ENCODE assay signal across 17 cellular contexts in the genomic region with DNA sequence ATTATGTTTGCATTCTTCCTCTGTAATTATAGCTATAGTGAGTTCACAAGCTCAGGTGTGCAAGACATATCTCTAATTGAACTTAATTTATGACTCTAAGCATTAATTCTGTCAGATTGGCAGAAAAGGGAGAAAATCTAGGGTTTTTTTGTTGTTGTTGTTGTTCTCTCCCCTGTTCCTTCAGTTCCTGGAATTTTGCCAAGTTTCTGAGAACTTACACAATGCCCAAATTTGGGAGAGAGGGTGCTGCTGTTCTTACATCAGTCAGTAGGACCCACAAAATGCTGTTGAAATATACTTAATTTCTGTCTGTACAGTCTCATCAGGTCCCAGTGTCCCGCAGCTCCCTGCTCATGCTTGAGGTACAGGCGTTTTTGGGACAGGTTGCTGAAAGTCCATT.
DNase-seq lines count a peak whose midpoint lies in the region; ATAC-seq, FAIRE-seq and TF ChIP-seq lines count a peak whose summit lies in the region.
"Had no signal": no experiment of that assay in that cellular context is flagged by ENCODE, and none has a peak within 500 bp of the region (broad histone marks: within the 10 kb centered on the region; RNA-seq: fewer than 3 reads in every experiment).

No MANE protein-coding gene starts in this region.

- POLR2A ChIA-PET in HepG2 (lab: Yijun Ruan, JAX) (no interaction called here), K562 (lab: Yijun Ruan, JAX) (no interaction called here)

- BruUV-seq in HepG2 (replicated peaks; lab: Mats Ljungman, UMichigan): no TSS peak
- BruUV-seq in K562 (replicated peaks; lab: Mats Ljungman, UMichigan): no TSS peak

- CTCF ChIA-PET in HepG2 (lab: Yijun Ruan, JAX; ENCODE audit: low intra/inter-chr PET ratio, low total read pairs) (no interaction called here), K562 (lab: Yijun Ruan, JAX; ENCODE audit: low intra/inter-chr PET ratio) (no interaction called here)

- ATAC-seq in HepG2 (no peak), right lobe of liver (no peak), K562 (no peak), GM18519 (IDR thresholded peaks at IDR 0.05; ENCODE audit: low FRiP score, unreplicated experiment) (no peak)
- ATAC-seq: A549 had no signal

- no peaks in the 10 kb centered on the region for H3K27me3 ChIP-seq in HepG2 (ENCODE audit: control insufficient read depth in 1 of 2, insufficient read depth in 2 of 2, low read length in 2 of 2)
- H3K27me3 ChIP-seq in right lobe of liver: no peaks in the 10 kb centered on the region
- no peaks in the 10 kb centered on the region for H3K27me3 ChIP-seq in K562 (ENCODE audit: control insufficient read depth in 2 of 2, insufficient read depth in 2 of 2, low read length in 2 of 2)
- H3K27me3 ChIP-seq: SJSA1 had no signal

- DNase-seq in NCI-H2171 treated with DMSO at 0.1 percent for 48 hours (lab: John Stamatoyannopoulos, UW) (peak; percentile 22), NCI-H2171 (lab: John Stamatoyannopoulos, UW) (no peak), HepG2 (ENCODE audit: low spot score) (no peak), right lobe of liver (no peak), K562 (ENCODE audit: extremely low read depth in 1 of 4, low spot score in 3 of 4) (no peak), NCI-H1436 (lab: John Stamatoyannopoulos, UW) (no peak), NCI-H1694 treated with DMSO at 0.1 percent for 48 hours (lab: John Stamatoyannopoulos, UW) (no peak)
- DNase-seq: DMS79 treated with DMSO at 0.1 percent for 48 hours, GM23248, NCI-H2107, NCI-H510A treated with DMSO at 0.1 percent for 48 hours, PC-9, T-helper 2 cell had no signal

- in situ Hi-C loops in HepG2 (cut with HindIII; ENCODE audit: extremely low pct_ligation_motif_present, low pct_unique_long_range_greater_than_20kb) (no loop called here), K562 (cut with MboI) (no loop called here)

- H4K20me1 ChIP-seq in HepG2 (ENCODE audit: insufficient read depth, low read length): no peaks in the 10 kb centered on the region
- H4K20me1 ChIP-seq in K562 (replicated peaks; ENCODE audit: control insufficient read depth, insufficient read depth, low read length): no peaks in the 10 kb centered on the region

- H3K27ac ChIP-seq in HepG2 (ENCODE audit: extremely low read length, insufficient read depth, low read length) (no peak overlapping the region), right lobe of liver (no peak overlapping the region), K562 (ENCODE audit: extremely low read depth, low read depth, low read length) (no peak overlapping the region)
- H3K27ac ChIP-seq: A549, C4-2B, GM23248, PC-9, SJSA1 had no signal

- no peak overlapping the region for H3K9ac ChIP-seq in HepG2 (ENCODE audit: insufficient read depth, low read depth, low read length)
- H3K9ac ChIP-seq in K562 (ENCODE audit: insufficient read depth in 1 of 2, low read depth in 2 of 2, low read length in 2 of 2): no peak overlapping the region
- H3K9ac ChIP-seq: GM23248 had no signal

- TF ChIP-seq POLR2A in HepG2 (IDR thresholded peaks at IDR 0.05; ENCODE audit: insufficient read depth in 1 of 2, low read depth in 2 of 2, low read length in 2 of 2) (no peak), right lobe of liver (IDR thresholded peaks at IDR 0.05) (no peak), K562 (conservative IDR thresholded peaks at IDR 0.05) (no peak)

- TF ChIP-seq EP300 in HepG2 (IDR thresholded peaks at IDR 0.05; ENCODE audit: low read depth in 2 of 2, low read length in 2 of 2) (no peak), HepG2 (CRISPR knock-in tag; IDR thresholded peaks at IDR 0.05; ENCODE audit: borderline replicate concordance) (no peak), K562 (IDR thresholded peaks at IDR 0.05; ENCODE audit: low read length) (no peak)

- H3K4me2 ChIP-seq in HepG2 (ENCODE audit: low read depth, low read length): no peak overlapping the region
- H3K4me2 ChIP-seq in K562 (ENCODE audit: insufficient read depth, low read length): no peak overlapping the region
- H3K4me2 ChIP-seq: A549, PC-9 had no signal

- TF ChIP-seq CTCF in HepG2 (CRISPR knock-in tag; IDR thresholded peaks at IDR 0.05) (no peak), right lobe of liver (IDR thresholded peaks at IDR 0.05) (no peak), K562 (IDR thresholded peaks at IDR 0.05 in 2 of 3, conservative IDR thresholded peaks at IDR 0.05 in 1 of 3; ENCODE audit: insufficient read depth in 2 of 3, low read depth in 1 of 3, low read length in 3 of 3) (no peak)

- H3K9me3 ChIP-seq in HepG2 (ENCODE audit: low read length) (no peaks in the 10 kb centered on the region), right lobe of liver (no peaks in the 10 kb centered on the region), K562 (replicated peaks; ENCODE audit: control insufficient read depth, insufficient read depth, low read depth, low read length) (no peaks in the 10 kb centered on the region)
- H3K9me3 ChIP-seq: SJSA1 had no signal

- no peaks in the 10 kb centered on the region for H3K4me1 ChIP-seq in HepG2 (ENCODE audit: insufficient read depth, low read length)
- H3K4me1 ChIP-seq in right lobe of liver: no peaks in the 10 kb centered on the region
- H3K4me1 ChIP-seq in K562 (replicated peaks in 1 of 2; ENCODE audit: control insufficient read depth in 2 of 2, insufficient read depth in 2 of 2, low read length in 2 of 2): no peaks in the 10 kb centered on the region

- H3K79me2 ChIP-seq in HepG2 (ENCODE audit: insufficient read depth, low read length): no peaks in the 10 kb centered on the region
- no peaks in the 10 kb centered on the region for H3K79me2 ChIP-seq in K562 (ENCODE audit: control insufficient read depth, insufficient read depth, low read length)

- H3K4me3 ChIP-seq in HepG2 (replicated peaks in 1 of 3; ENCODE audit: insufficient read depth in 1 of 3, low read depth in 2 of 3, low read length in 3 of 3) (no peak overlapping the region), right lobe of liver (no peak overlapping the region), K562 (no peak overlapping the region)
- H3K4me3 ChIP-seq: A549, GM23248, PC-9, SJSA1 had no signal

- no peak for FAIRE-seq in HepG2 (lab: Jason Lieb, UNC)
- FAIRE-seq in K562 (lab: Jason Lieb, UNC): no peak
- FAIRE-seq: A549 had no signal

- H3K36me3 ChIP-seq in HepG2 (replicated peaks in 1 of 2; ENCODE audit: control insufficient read depth in 1 of 2, insufficient read depth in 2 of 2, low read length in 2 of 2): no peaks in the 10 kb centered on the region
- H3K36me3 ChIP-seq in right lobe of liver: no peaks in the 10 kb centered on the region
- H3K36me3 ChIP-seq in K562 (ENCODE audit: control insufficient read depth, insufficient read depth, low read length): no peaks in the 10 kb centered on the region
- H3K36me3 ChIP-seq: SJSA1 had no signal

- intact Hi-C loops in HepG2 (cut with micrococcal nuclease; ENCODE audit: unreplicated experiment): no loop called here
- intact Hi-C loops in right lobe of liver (cut with DNase I): no loop called here
- intact Hi-C loops in K562 (cut with micrococcal nuclease): no loop called here

- no peak for TF ChIP-seq RAD21 in HepG2 (CRISPR knock-in tag; IDR thresholded peaks at IDR 0.05)
- no peak for TF ChIP-seq RAD21 in K562 (CRISPR knock-in tag; conservative IDR thresholded peaks at IDR 0.05 in 1 of 2, IDR thresholded peaks at IDR 0.05 in 1 of 2)

- no peaks in the 10 kb centered on the region for H3K9me1 ChIP-seq in K562 (ENCODE audit: control insufficient read depth, insufficient read depth, low read length)

- WGBS in HepG2 (ENCODE audit: low lambda C conversion rate): 71% methylated on average over 2 of the region's 2 CpGs
- 90% methylated on average over 2 of the region's 2 CpGs for WGBS in right lobe of liver (ENCODE audit: insufficient coverage, low coverage, low lambda C conversion rate, missing lambda C conversion rate)
- 0% methylated on average over 2 of the region's 2 CpGs for WGBS in K562 (ENCODE audit: insufficient coverage, low coverage, missing lambda C conversion rate)

- no peak overlapping the region for H2AFZ ChIP-seq in HepG2 (ENCODE audit: low read length)
- H2AFZ ChIP-seq in K562 (ENCODE audit: low read depth, low read length): no peak overlapping the region
- H2AFZ ChIP-seq: GM23248, PC-9 had no signal

TF ChIP-seq in HepG2, 621 proteins besides CTCF, POLR2A, EP300 and RAD21:
- no peak for TF ChIP-seq RFX1 (IDR thresholded peaks at IDR 0.05)
- TF ChIP-seq, protein P1, sequence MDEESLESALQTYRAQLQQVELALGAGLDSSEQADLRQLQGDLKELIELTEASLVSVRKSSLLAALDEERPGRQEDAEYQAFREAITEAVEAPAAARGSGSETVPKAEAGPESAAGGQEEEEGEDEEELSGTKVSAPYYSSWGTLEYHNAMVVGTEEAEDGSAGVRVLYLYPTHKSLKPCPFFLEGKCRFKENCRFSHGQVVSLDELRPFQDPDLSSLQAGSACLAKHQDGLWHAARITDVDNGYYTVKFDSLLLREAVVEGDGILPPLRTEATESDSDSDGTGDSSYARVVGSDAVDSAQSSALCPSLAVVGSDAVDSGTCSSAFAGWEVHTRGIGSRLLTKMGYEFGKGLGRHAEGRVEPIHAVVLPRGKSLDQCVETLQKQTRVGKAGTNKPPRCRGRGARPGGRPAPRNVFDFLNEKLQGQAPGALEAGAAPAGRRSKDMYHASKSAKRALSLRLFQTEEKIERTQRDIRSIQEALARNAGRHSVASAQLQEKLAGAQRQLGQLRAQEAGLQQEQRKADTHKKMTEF (CRISPR knock-in tag; IDR thresholded peaks at IDR 0.05): no peak
- TF ChIP-seq ZNF432 (CRISPR knock-in tag; IDR thresholded peaks at IDR 0.05; ENCODE audit: borderline replicate concordance): no peak
- 0 out of 2 replicates have a peak, but pooled peaks have one; percentile 12 for TF ChIP-seq SRF (IDR thresholded peaks at IDR 0.05; ENCODE audit: low read depth, low read length)

TF ChIP-seq in K562, 482 proteins besides CTCF, POLR2A, EP300 and RAD21:
- TF ChIP-seq RBBP5 (IDR thresholded peaks at IDR 0.05; ENCODE audit: borderline replicate concordance, insufficient read depth, low read length, poor library complexity, severe bottlenecking) (no peak), SRSF1 (IDR thresholded peaks at IDR 0.05; ENCODE audit: low read depth, low read length) (no peak), NFIC (IDR thresholded peaks at IDR 0.05) (peak; percentile 78), NFIX (CRISPR knock-in tag; IDR thresholded peaks at IDR 0.05; ENCODE audit: low read depth) (peak; percentile 48; the same call in 1 of the 2 replicates)
- TF ChIP-seq, protein P2, sequence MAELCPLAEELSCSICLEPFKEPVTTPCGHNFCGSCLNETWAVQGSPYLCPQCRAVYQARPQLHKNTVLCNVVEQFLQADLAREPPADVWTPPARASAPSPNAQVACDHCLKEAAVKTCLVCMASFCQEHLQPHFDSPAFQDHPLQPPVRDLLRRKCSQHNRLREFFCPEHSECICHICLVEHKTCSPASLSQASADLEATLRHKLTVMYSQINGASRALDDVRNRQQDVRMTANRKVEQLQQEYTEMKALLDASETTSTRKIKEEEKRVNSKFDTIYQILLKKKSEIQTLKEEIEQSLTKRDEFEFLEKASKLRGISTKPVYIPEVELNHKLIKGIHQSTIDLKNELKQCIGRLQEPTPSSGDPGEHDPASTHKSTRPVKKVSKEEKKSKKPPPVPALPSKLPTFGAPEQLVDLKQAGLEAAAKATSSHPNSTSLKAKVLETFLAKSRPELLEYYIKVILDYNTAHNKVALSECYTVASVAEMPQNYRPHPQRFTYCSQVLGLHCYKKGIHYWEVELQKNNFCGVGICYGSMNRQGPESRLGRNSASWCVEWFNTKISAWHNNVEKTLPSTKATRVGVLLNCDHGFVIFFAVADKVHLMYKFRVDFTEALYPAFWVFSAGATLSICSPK (IDR thresholded peaks at IDR 0.05; ENCODE audit: borderline replicate concordance): no peak
